In the genomic region with DNA sequence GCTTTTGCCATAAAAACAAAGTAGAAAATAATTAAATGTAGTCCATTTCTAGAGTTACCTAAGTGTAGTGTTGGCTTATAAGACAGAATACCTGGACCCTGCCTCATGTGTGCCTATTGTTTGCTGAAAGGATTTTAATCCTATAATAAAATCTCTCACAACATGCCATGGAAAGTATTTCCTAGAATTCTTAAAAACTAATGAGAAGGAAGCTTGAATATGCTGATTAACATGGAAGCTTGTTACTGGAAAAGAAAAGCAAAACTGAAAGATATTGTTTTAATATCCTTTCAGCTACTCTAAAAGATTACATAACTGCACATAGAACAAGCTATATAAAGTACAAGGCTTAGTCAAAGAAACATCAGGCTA, we compare ENCODE assay signal across 25 cellular contexts.
"Had no signal": no experiment of that assay in that cellular context is flagged by ENCODE, and none has a peak within 500 bp of the region (broad histone marks: within the 10 kb centered on the region; RNA-seq: fewer than 3 reads in every experiment).

No MANE protein-coding gene starts in this region.

- ATAC-seq: activated naive CD4-positive, alpha-beta T cell treated with anti-CD3 and anti-CD28 coated beads, Interleukin-2, amount 50 U/mL, for 72 hours; activated naive CD8-positive, alpha-beta T cell treated with anti-CD3 and anti-CD28 coated beads, Interleukin-2, amount 50 U/mL, for 24 hours; activated T-cell treated with anti-CD3 and anti-CD28 coated beads, Interleukin-2, amount 50 U/mL, for 4 hours; Right ventricle myocardium inferior; T-cell had no signal

- H3K27ac ChIP-seq: PC-9, SK-N-MC had no signal

- H2AFZ ChIP-seq: PC-9 had no signal

- H3K4me3 ChIP-seq: PC-9, SK-N-MC had no signal

- FAIRE-seq: astrocyte, TTC549 had no signal

- DNase-seq: activated B cell treated with CpG ODN at 0.5 μM for 24 hours; activated CD4-positive, alpha-beta memory T cell treated with anti-CD3 and anti-CD28 coated beads for 36 hours; activated CD4-positive, alpha-beta T cell treated with anti-CD3 and anti-CD28 coated beads, Interleukin-2, amount 10 ng/mL, durations not matched to agents 7 days and 5 days; activated CD8-positive, alpha-beta memory T cell treated with anti-CD3 and anti-CD28 coated beads for 24 hours; activated effector memory CD4-positive, alpha-beta T cell treated with anti-CD3 and anti-CD28 coated beads, Interleukin-2, amount 50 U/mL, for 16 hours; activated naive CD4-positive, alpha-beta T cell treated with Interleukin-2 at 50 U/mL for 16 hours; activated naive CD8-positive, alpha-beta T cell treated with anti-CD3 and anti-CD28 coated beads, Interleukin-2, amount 50 U/mL, for 24 hours; activated T-cell treated with anti-CD3 and anti-CD28 coated beads, Interleukin-2, amount 50 U/mL, for 4 hours; amygdala; NCI-H1092; NCI-H1417; NCI-H1930; NCI-H2171 treated with DMSO at 0.1 percent for 48 hours; NCI-H226; NCI-H526; NCI-H774; PC-9; T-cell; T-helper 2 cell; T1000 had no signal

- H3K4me2 ChIP-seq: PC-9 had no signal
